ENCODE assay signal across 9 cellular contexts in the genomic region with DNA sequence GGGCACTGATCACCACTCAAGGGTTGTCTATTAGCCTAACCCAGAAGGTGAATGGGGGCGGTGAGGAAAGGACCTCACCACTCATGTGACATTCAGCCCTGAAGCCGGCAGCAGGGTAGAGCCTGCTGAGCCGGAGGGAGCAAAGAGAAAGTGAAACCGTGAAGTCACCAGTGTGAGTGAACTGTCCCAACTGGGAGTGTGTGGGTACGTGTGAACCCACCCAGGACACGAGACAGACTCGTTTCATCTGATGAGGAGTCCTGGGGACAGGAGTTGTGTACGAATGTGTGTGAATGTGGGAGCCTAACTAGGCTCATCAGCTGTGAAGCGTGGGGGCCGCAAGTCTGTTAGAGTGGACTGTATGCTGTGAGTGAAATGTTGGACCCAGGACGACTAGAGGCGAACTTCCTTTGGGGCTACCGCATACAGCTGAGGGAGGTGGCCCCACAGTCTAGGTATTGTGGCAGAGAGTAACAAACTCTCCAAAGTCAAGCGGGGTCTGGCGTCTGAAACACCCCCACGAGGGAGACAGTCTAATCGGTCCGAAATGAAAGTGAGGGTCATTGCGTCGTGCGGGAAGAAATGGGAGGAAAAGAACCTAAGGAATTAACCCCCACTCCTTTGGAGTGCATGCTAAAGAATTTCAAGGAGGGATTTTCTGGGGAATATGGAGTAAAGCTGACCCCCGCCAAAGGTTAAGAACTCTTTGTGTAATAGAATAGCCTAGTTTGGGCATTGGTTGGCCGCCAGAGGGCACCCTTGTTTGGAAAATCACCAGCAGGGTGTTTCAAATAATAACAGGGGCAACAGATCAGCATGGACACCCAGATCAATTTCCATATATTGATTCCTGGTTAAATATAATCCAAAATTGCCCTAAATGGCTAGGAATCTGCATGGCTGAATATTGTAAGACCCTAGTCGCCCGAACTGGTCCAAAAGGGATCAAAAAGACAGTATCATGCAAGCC. TPM values are rescaled to one million over a fixed set of nuclear protein-coding genes. Genes with fewer than 3 reads are reported as not detected.
DNase-seq lines count a peak whose midpoint lies in the region; ATAC-seq and TF ChIP-seq lines count a peak whose summit lies in the region.
"Had no signal": no experiment of that assay in that cellular context is flagged by ENCODE, and none has a peak within 500 bp of the region (broad histone marks: within the 10 kb centered on the region; RNA-seq: fewer than 3 reads in every experiment).

No MANE protein-coding gene starts in this region.

- intact Hi-C loops in Right ventricle myocardium inferior (cut with DNase I), result no loop called here
- intact Hi-C loops in cardiac septum (cut with DNase I), result no loop called here
- intact Hi-C loops in testis (cut with DNase I; ENCODE audit: low total_unique reads), result no loop called here
- intact Hi-C loops in A673 (cut with micrococcal nuclease; ENCODE audit: unreplicated experiment), result no loop called here

- TF ChIP-seq CTCF in WTC11 (IDR thresholded peaks at IDR 0.05), result peak; percentile 22
- peak; percentile 60 for TF ChIP-seq CTCF in cardiac muscle cell (IDR thresholded peaks at IDR 0.05; ENCODE audit: low read depth, low read length)
- TF ChIP-seq CTCF in testis (IDR thresholded peaks at IDR 0.05), result peak in 2 of 3 experiments; percentile 23 to 34
- TF ChIP-seq CTCF in A673 (conservative IDR thresholded peaks at IDR 0.05; ENCODE audit: low read depth, low read length), result no peak

- CTCF ChIA-PET in WTC11 (lab: Charles Lee) (interaction anchor here (0.6 to 1.6 kb wide), 8 partner anchors 14 to 1818 kb away, joined by 3 to 5 read pairs (median 4); no protein-coding TSS in a partner anchor), A673 (lab: Charles Lee) (no interaction called here)

- peaks cover 67% of the 10 kb centered on the region for H3K4me1 Mint-ChIP-seq in WTC11

- 47 to 62% methylated on average over 10 to 25 of the region's 25 CpGs for WGBS in testis, 2 donors

- H3K4me1 ChIP-seq in cardiac muscle cell (ENCODE audit: low read depth) (no peaks in the 10 kb centered on the region), testis (no peaks in the 10 kb centered on the region), A673 (ENCODE audit: insufficient read depth, low read length, poor library complexity, severe bottlenecking) (no peaks in the 10 kb centered on the region)

- H3K27me3 ChIP-seq in cardiac muscle cell, result no peaks in the 10 kb centered on the region
- H3K27me3 ChIP-seq in testis, result no peaks in the 10 kb centered on the region
- no peaks in the 10 kb centered on the region for H3K27me3 ChIP-seq in A673 (replicated peaks; ENCODE audit: insufficient read depth, low read depth, low read length, poor library complexity)

- H3K4me3 ChIP-seq in cardiac muscle cell, result no peak overlapping the region
- H3K4me3 ChIP-seq in testis, result no peak overlapping the region
- H3K4me3 ChIP-seq in A673 (ENCODE audit: low read depth, low read length, poor library complexity, severe bottlenecking), result no peak overlapping the region

- peak; percentile 95 for ATAC-seq in Right ventricle myocardium inferior
- ATAC-seq in WTC11, result peak; percentile 50
- no peak for ATAC-seq in HG02763 (IDR thresholded peaks at IDR 0.05; ENCODE audit: unreplicated experiment)
- no peak for ATAC-seq in GM21786 (IDR thresholded peaks at IDR 0.05; ENCODE audit: unreplicated experiment)

- H3K27ac Mint-ChIP-seq in WTC11, result peak overlapping the region; percentile 90

- no TSS peak for BruUV-seq in A673 (replicated peaks; lab: Mats Ljungman, UMichigan)

- POLR2A ChIA-PET in WTC11 (lab: Charles Lee), result interaction anchor here (0.7 kb wide), 1 partner anchor 112 kb away, joined by 7 read pairs; no protein-coding TSS in a partner anchor
- POLR2A ChIA-PET in A673 (lab: Charles Lee; ENCODE audit: low non-redundant PET), result no interaction called here

- DNase-seq in Right ventricle myocardium inferior (ENCODE audit: missing footprints) (peak; percentile 71), cardiac septum (ENCODE audit: low spot score) (no peak), WTC11 (ENCODE audit: low spot score) (peak; percentile 60), cardiac muscle cell (ENCODE audit: low read depth in 1 of 2, low spot score in 1 of 2) (peak in 1 of 2 donors; percentile 65), testis (peak; percentile 30), A673 (ENCODE audit: low spot score) (no peak)

- no peaks in the 10 kb centered on the region for H3K36me3 ChIP-seq in cardiac muscle cell
- no peaks in the 10 kb centered on the region for H3K36me3 ChIP-seq in testis (ENCODE audit: low read depth, missing control alignments)
- H3K36me3 ChIP-seq in A673 (ENCODE audit: insufficient read depth, low read length, poor library complexity, severe bottlenecking), result no peaks in the 10 kb centered on the region

- H3K27me3 Mint-ChIP-seq in WTC11 (ENCODE audit: low read depth), result no peaks in the 10 kb centered on the region

- no peaks in the 10 kb centered on the region for H3K9me3 ChIP-seq in cardiac muscle cell (ENCODE audit: low read depth)
- no peaks in the 10 kb centered on the region for H3K9me3 ChIP-seq in testis
- H3K9me3 ChIP-seq in A673 (ENCODE audit: low read depth, low read length, poor library complexity, severe bottlenecking), result no peaks in the 10 kb centered on the region

- H3K27ac ChIP-seq in cardiac muscle cell (no peak overlapping the region), testis (peak overlapping the region; percentile 13 to 45), A673 (ENCODE audit: low read depth, low read length, poor library complexity, severe bottlenecking) (no peak overlapping the region)
- H3K27ac ChIP-seq: C4-2B had no signal

- H3K4me3 Mint-ChIP-seq in WTC11, result no peak overlapping the region

- H3K9me3 Mint-ChIP-seq in WTC11, result peaks cover 8% of the 10 kb centered on the region

- no peak for TF ChIP-seq POLR2A in testis (IDR thresholded peaks at IDR 0.05)

- peaks cover 9% of the 10 kb centered on the region for H3K36me3 Mint-ChIP-seq in WTC11

TF ChIP-seq in WTC11, 78 proteins besides CTCF, POLR2A, EP300 and RAD21:
- TF ChIP-seq TCF7 (CRISPR knock-in tag; IDR thresholded peaks at IDR 0.05; ENCODE audit: low read depth) (no peak), ZNF396 (CRISPR knock-in tag; IDR thresholded peaks at IDR 0.05; ENCODE audit: borderline replicate concordance) (no peak)

RNA-seq across cellular contexts. Expression of gene UTY, which starts 43.6 kb away (rescaled TPM):
- total RNA-seq in Right ventricle myocardium inferior, result 8.8 TPM
- not detected for total RNA-seq in cardiac septum
- 22.4 to 24.4 TPM (median 23.3 TPM) in 3 replicates for total RNA-seq in WTC11 (2021)
- not detected in 2 replicates for total RNA-seq in cardiac muscle cell
- polyA plus RNA-seq in cardiac muscle cell, result not detected in 2 replicates
- total RNA-seq in testis, result 10 to 100 TPM; 55.8 to 58.5 TPM
- 6.7 TPM for polyA plus RNA-seq in testis (ENCODE audit: insufficient read depth, low read depth, low replicate concordance)
- total RNA-seq in A673 (2021), result not detected in 2 replicates

Comparison
In these comparisons a context has a peak if more than half of its experiments do, and no peak if none do; other contexts are left out.
1. DNase-seq: peak in Right ventricle myocardium inferior (single experiment), WTC11 (single experiment) and testis (single experiment); none in cardiac septum (single experiment) and A673 (single experiment).
2. ATAC-seq: peak in Right ventricle myocardium inferior (single experiment) and WTC11 (single experiment); none in HG02763 (single experiment) and GM21786 (single experiment).
3. H3K27ac ChIP-seq: peak in testis (2 of 2); none in cardiac muscle cell (single experiment) and A673 (single experiment).